In genomic region chr9:128153117-128153946, GRCh38 we compare ENCODE assay signal across 25 cellular contexts. TPM values are rescaled to one million over a fixed set of nuclear protein-coding genes. Genes with fewer than 3 reads are reported as not detected.
"Had no signal": no experiment of that assay in that cellular context is flagged by ENCODE, and none has a peak within 500 bp of the region (broad histone marks: within the 10 kb centered on the region; RNA-seq: fewer than 3 reads in every experiment).

No MANE protein-coding gene starts in this region.

- H3K4me3 ChIP-seq: prostate gland, right lobe of liver, smooth muscle cell, testis, upper lobe of left lung had no signal

- DNase-seq: activated CD4-positive, alpha-beta T cell treated with anti-CD3 and anti-CD28 coated beads, Interleukin-2, amount 10 ng/mL, durations not matched to agents 24 days and 14 days; activated CD4-positive, CD25-positive, alpha-beta regulatory T cell; activated CD8-positive, alpha-beta memory T cell treated with anti-CD3 and anti-CD28 coated beads, Interleukin-2, amount 50 U/mL, for 4 hours; activated CD8-positive, alpha-beta T cell treated with anti-CD3 and anti-CD28 coated beads, Interleukin-2, amount 10 ng/mL, durations not matched to agents 7 days and 5 days; activated gamma-delta T cell treated with Interleukin-2 at 50 U/mL for 16 hours; activated T-cell treated with anti-CD3 and anti-CD28 coated beads, Interleukin-2, amount 50 U/mL, for 48 hours; amygdala; cerebellar nuclear complex; effector memory CD4-positive, alpha-beta T cell; foreskin melanocyte; head of caudate nucleus; immature natural killer cell; occipital lobe; testis had no signal

- H3K36me3 ChIP-seq: prostate gland, right lobe of liver, upper lobe of left lung had no signal

- H3K27ac Mint-ChIP-seq: activated CD4-positive, alpha-beta T cell treated with anti-CD3 and anti-CD28 coated beads, Interleukin-2, amount 10 ng/mL, durations not matched to agents 24 days and 14 days; activated CD8-positive, alpha-beta T cell treated with anti-CD3 and anti-CD28 coated beads, Interleukin-2, amount 10 ng/mL, durations not matched to agents 7 days and 5 days; activated naive CD8-positive, alpha-beta T cell; brain; dendritic cell treated with granulocyte-macrophage colony-stimulating factor and Interleukin-4, amounts not matched to agents 40 ng/mL and 50 ng/mL, for 4 days; immature natural killer cell; natural killer cell treated with Interleukin-12 subunit alpha and Interleukin-12 subunit beta and Interleukin-15 and Interleukin-18, amount 100 ng/mL, for 72 hours; stimulated activated naive CD8-positive, alpha-beta T cell treated with anti-CD3 and anti-CD28 coated beads, Interleukin-15, Interleukin-2, amounts not matched to agents 100 ng/mL and 50 ng/mL, for 24 hours; T-helper 2 cell treated with Interferon-gamma antibody and Interleukin-4, amounts not matched to agents 5 μg/mL and 100 μg/mL, for 36 hours had no signal

- H3K4me3 Mint-ChIP-seq: activated CD4-positive, alpha-beta T cell treated with anti-CD3 and anti-CD28 coated beads, Interleukin-2, amount 10 ng/mL, durations not matched to agents 24 days and 14 days; activated CD8-positive, alpha-beta T cell treated with anti-CD3 and anti-CD28 coated beads, Interleukin-2, amount 10 ng/mL, durations not matched to agents 7 days and 5 days; activated naive CD8-positive, alpha-beta T cell; brain; dendritic cell treated with granulocyte-macrophage colony-stimulating factor and Interleukin-4, amounts not matched to agents 40 ng/mL and 50 ng/mL, for 4 days; immature natural killer cell; natural killer cell treated with Interleukin-12 subunit alpha and Interleukin-12 subunit beta and Interleukin-15 and Interleukin-18, amount 100 ng/mL, for 72 hours; stimulated activated naive CD8-positive, alpha-beta T cell treated with anti-CD3 and anti-CD28 coated beads, Interleukin-15, Interleukin-2, amounts not matched to agents 100 ng/mL and 50 ng/mL, for 24 hours; T-helper 2 cell treated with Interferon-gamma antibody and Interleukin-4, amounts not matched to agents 5 μg/mL and 100 μg/mL, for 36 hours had no signal

- H3K27me3 Mint-ChIP-seq: activated CD4-positive, alpha-beta T cell treated with anti-CD3 and anti-CD28 coated beads, Interleukin-2, amount 10 ng/mL, durations not matched to agents 24 days and 14 days; activated naive CD8-positive, alpha-beta T cell; brain; natural killer cell treated with Interleukin-12 subunit alpha and Interleukin-12 subunit beta and Interleukin-15 and Interleukin-18, amount 100 ng/mL, for 72 hours; stimulated activated naive CD8-positive, alpha-beta T cell treated with anti-CD3 and anti-CD28 coated beads, Interleukin-15, Interleukin-2, amounts not matched to agents 100 ng/mL and 50 ng/mL, for 24 hours had no signal

- H3K27me3 ChIP-seq: right lobe of liver, testis, upper lobe of left lung had no signal

- H3K4me1 Mint-ChIP-seq: immature natural killer cell had no signal

- H3K4me1 ChIP-seq: testis had no signal

- H3K36me3 Mint-ChIP-seq: activated naive CD8-positive, alpha-beta T cell; brain; immature natural killer cell; natural killer cell treated with Interleukin-12 subunit alpha and Interleukin-12 subunit beta and Interleukin-15 and Interleukin-18, amount 100 ng/mL, for 72 hours had no signal

- H3K9me3 Mint-ChIP-seq: activated CD4-positive, alpha-beta T cell treated with anti-CD3 and anti-CD28 coated beads, Interleukin-2, amount 10 ng/mL, durations not matched to agents 24 days and 14 days; brain; dendritic cell treated with granulocyte-macrophage colony-stimulating factor and Interleukin-4, amounts not matched to agents 40 ng/mL and 50 ng/mL, for 4 days; immature natural killer cell; natural killer cell treated with Interleukin-12 subunit alpha and Interleukin-12 subunit beta and Interleukin-15 and Interleukin-18, amount 100 ng/mL, for 72 hours; stimulated activated naive CD8-positive, alpha-beta T cell treated with anti-CD3 and anti-CD28 coated beads, Interleukin-15, Interleukin-2, amounts not matched to agents 100 ng/mL and 50 ng/mL, for 24 hours; T-helper 2 cell treated with Interferon-gamma antibody and Interleukin-4, amounts not matched to agents 5 μg/mL and 100 μg/mL, for 36 hours had no signal

- H3K9me3 ChIP-seq: prostate gland, right lobe of liver, testis, upper lobe of left lung had no signal

- H3K27ac ChIP-seq: prostate gland, right lobe of liver, testis, upper lobe of left lung had no signal

- ATAC-seq: activated CD8-positive, alpha-beta T cell treated with anti-CD3 and anti-CD28 coated beads, Interleukin-2, amount 10 ng/mL, durations not matched to agents 7 days and 5 days; left colon; natural killer cell treated with Interleukin-12 subunit alpha and Interleukin-12 subunit beta and Interleukin-15 and Interleukin-18, amount 100 ng/mL, for 72 hours; right lobe of liver had no signal

RNA-seq across cellular contexts. Expression of gene LCN2, which starts 4.1 kb away (rescaled TPM):
- total RNA-seq: activated CD4-positive, alpha-beta T cell treated with anti-CD3 and anti-CD28 coated beads, Interleukin-2, amount 10 ng/mL, durations not matched to agents 24 days and 14 days; activated CD8-positive, alpha-beta T cell treated with anti-CD3 and anti-CD28 coated beads, Interleukin-2, amount 10 ng/mL, durations not matched to agents 7 days and 5 days; natural killer cell treated with Interleukin-12 subunit alpha and Interleukin-12 subunit beta and Interleukin-15 and Interleukin-18, amount 100 ng/mL, for 72 hours; occipital lobe; smooth muscle cell; testis had no signal
- polyA plus RNA-seq: smooth muscle cell had no signal
